20 cellular contexts compared by ENCODE assay signal in genomic region chr21:22728091-22728490, GRCh38.
DNase-seq lines count a peak whose midpoint lies in the region; ATAC-seq, FAIRE-seq and TF ChIP-seq lines count a peak whose summit lies in the region.
"Had no signal": no experiment of that assay in that cellular context is flagged by ENCODE, and none has a peak within 500 bp of the region (broad histone marks: within the 10 kb centered on the region; RNA-seq: fewer than 3 reads in every experiment).

No MANE protein-coding gene starts in this region.

- TF ChIP-seq POLR2A in NB4 (IDR thresholded peaks at IDR 0.05; ENCODE audit: extremely low read depth, insufficient read length) (no peak), K562 (conservative IDR thresholded peaks at IDR 0.05) (no peak), upper lobe of left lung (IDR thresholded peaks at IDR 0.05) (no peak)

- H3K4me2 ChIP-seq in DND-41 (ENCODE audit: insufficient read depth, low read length), result no peak overlapping the region
- no peak overlapping the region for H3K4me2 ChIP-seq in K562 (ENCODE audit: insufficient read depth, low read length)

- BruUV-seq in K562 (replicated peaks; lab: Mats Ljungman, UMichigan), result no TSS peak

- H3K27ac ChIP-seq in DND-41 (ENCODE audit: low read length), result no peak overlapping the region
- no peak overlapping the region for H3K27ac ChIP-seq in K562 (ENCODE audit: extremely low read depth, low read depth, low read length)
- no peak overlapping the region for H3K27ac ChIP-seq in upper lobe of left lung
- H3K27ac ChIP-seq: 22Rv1 had no signal

- DNase-seq in DMS 273 (lab: John Stamatoyannopoulos, UW; ENCODE audit: unreplicated experiment) (peak; percentile 23), DMS 273 treated with DMSO at 0.1 percent for 48 hours (lab: John Stamatoyannopoulos, UW) (no peak), DND-41 (peak; percentile 11), NB4 (ENCODE audit: low read depth) (peak; percentile 7), K562 (ENCODE audit: extremely low read depth in 1 of 4, low spot score in 3 of 4) (no peak), upper lobe of left lung (no peak)
- DNase-seq in stimulated activated CD4-positive, alpha-beta T cell treated with anti-CD3 and anti-CD28 coated beads, Interleukin-4, amount 100 ng/mL, for 4 hours, result no peak
- DNase-seq: CD4-positive, alpha-beta memory T cell; H9; NCI-H1092; NCI-H2107; NCI-H446; NCI-H774; SHP77 treated with DMSO at 0.1 percent for 48 hours; T-helper 1 cell had no signal

- no peaks in the 10 kb centered on the region for H3K9me1 ChIP-seq in K562 (ENCODE audit: control insufficient read depth, insufficient read depth, low read length)

- in situ Hi-C loops in K562 (cut with MboI), result no loop called here

- TF ChIP-seq CTCF in DND-41 (IDR thresholded peaks at IDR 0.05; ENCODE audit: borderline replicate concordance, extremely low read depth, low read length, poor library complexity, severe bottlenecking) (no peak), NB4 (IDR thresholded peaks at IDR 0.05; ENCODE audit: low read depth, low read length) (no peak), K562 (IDR thresholded peaks at IDR 0.05 in 2 of 3, conservative IDR thresholded peaks at IDR 0.05 in 1 of 3; ENCODE audit: insufficient read depth in 2 of 3, low read depth in 1 of 3, low read length in 3 of 3) (no peak), upper lobe of left lung (IDR thresholded peaks at IDR 0.05) (no peak)

- H3K27me3 ChIP-seq in DND-41 (ENCODE audit: insufficient read depth, low read length, poor library complexity), result no peaks in the 10 kb centered on the region
- no peaks in the 10 kb centered on the region for H3K27me3 ChIP-seq in K562 (ENCODE audit: control insufficient read depth in 2 of 2, insufficient read depth in 2 of 2, low read length in 2 of 2)
- H3K27me3 ChIP-seq in upper lobe of left lung, result no peaks in the 10 kb centered on the region

- no peak overlapping the region for H3K4me3 ChIP-seq in DND-41 (ENCODE audit: low read depth in 1 of 2, low read length in 2 of 2)
- no peak overlapping the region for H3K4me3 ChIP-seq in NB4 (ENCODE audit: low read depth, low read length)
- no peak overlapping the region for H3K4me3 ChIP-seq in K562
- no peak overlapping the region for H3K4me3 ChIP-seq in upper lobe of left lung

- CTCF ChIA-PET in K562 (lab: Yijun Ruan, JAX; ENCODE audit: low intra/inter-chr PET ratio), result no interaction called here

- no peaks in the 10 kb centered on the region for H4K20me1 ChIP-seq in DND-41 (ENCODE audit: insufficient read depth, low read length)
- H4K20me1 ChIP-seq in K562 (replicated peaks; ENCODE audit: control insufficient read depth, insufficient read depth, low read length), result no peaks in the 10 kb centered on the region

- intact Hi-C loops in K562 (cut with micrococcal nuclease), result no loop called here

- FAIRE-seq in K562 (lab: Jason Lieb, UNC), result no peak
- FAIRE-seq: GM19239, RCC 7860 had no signal

- TF ChIP-seq EP300 in K562 (IDR thresholded peaks at IDR 0.05; ENCODE audit: low read length) (no peak), upper lobe of left lung (IDR thresholded peaks at IDR 0.05) (no peak)

- ATAC-seq in DND-41 (ENCODE audit: insufficient read depth, low read depth) (no peak), K562 (no peak), GM18907 (IDR thresholded peaks at IDR 0.05; ENCODE audit: unreplicated experiment) (no peak), upper lobe of left lung (ENCODE audit: low FRiP score in 2 of 2) (no peak)
- ATAC-seq: SK-N-SH treated with all-trans-retinoic acid at 6 μM for 48 hours had no signal

- no peak for TF ChIP-seq RAD21 in K562 (CRISPR knock-in tag; conservative IDR thresholded peaks at IDR 0.05 in 1 of 2, IDR thresholded peaks at IDR 0.05 in 1 of 2)

- H2AFZ ChIP-seq in DND-41 (ENCODE audit: low read depth, low read length) (no peak overlapping the region), K562 (ENCODE audit: low read depth, low read length) (no peak overlapping the region)

- no peaks in the 10 kb centered on the region for H3K4me1 ChIP-seq in DND-41 (ENCODE audit: insufficient read depth, low read length)
- no peaks in the 10 kb centered on the region for H3K4me1 ChIP-seq in K562 (replicated peaks in 1 of 2; ENCODE audit: control insufficient read depth in 2 of 2, insufficient read depth in 2 of 2, low read length in 2 of 2)
- no peaks in the 10 kb centered on the region for H3K4me1 ChIP-seq in upper lobe of left lung

- H3K9ac ChIP-seq in DND-41 (ENCODE audit: low read depth, low read length) (no peak overlapping the region), K562 (ENCODE audit: insufficient read depth in 1 of 2, low read depth in 2 of 2, low read length in 2 of 2) (no peak overlapping the region)

- H3K9me3 ChIP-seq in DND-41 (ENCODE audit: insufficient read depth, low read length, severe bottlenecking), result peaks cover 50% of the 10 kb centered on the region
- H3K9me3 ChIP-seq in K562 (replicated peaks; ENCODE audit: control insufficient read depth, insufficient read depth, low read depth, low read length), result no peaks in the 10 kb centered on the region
- peaks cover 0 to 12% (median 1%) of the 10 kb centered on the region in 4 donors for H3K9me3 ChIP-seq in upper lobe of left lung

- POLR2A ChIA-PET in K562 (lab: Yijun Ruan, JAX), result no interaction called here

- WGBS in K562 (ENCODE audit: insufficient coverage, low coverage, missing lambda C conversion rate), result 2% methylated on average over 2 of the region's 2 CpGs
- WGBS in upper lobe of left lung, 2 donors, result 68 to 81% methylated on average over 2 of the region's 2 CpGs

- H3K79me2 ChIP-seq in DND-41 (ENCODE audit: insufficient read depth, low read length), result no peaks in the 10 kb centered on the region
- no peaks in the 10 kb centered on the region for H3K79me2 ChIP-seq in K562 (ENCODE audit: control insufficient read depth, insufficient read depth, low read length)

- H3K36me3 ChIP-seq in DND-41 (ENCODE audit: insufficient read depth, low read length) (no peaks in the 10 kb centered on the region), K562 (ENCODE audit: control insufficient read depth, insufficient read depth, low read length) (no peaks in the 10 kb centered on the region), upper lobe of left lung (no peaks in the 10 kb centered on the region)

TF ChIP-seq in K562, 482 proteins besides CTCF, POLR2A, EP300 and RAD21:
- no peak for TF ChIP-seq POLR3G (IDR thresholded peaks at IDR 0.05; ENCODE audit: extremely low read depth, insufficient read length, insufficient replicate concordance)
- peak; percentile 50 for TF ChIP-seq ZFP36 (IDR thresholded peaks at IDR 0.05; ENCODE audit: low read depth, low read length, partially characterized antibody)
- TF ChIP-seq TFAM (CRISPR knock-in tag; conservative IDR thresholded peaks at IDR 0.05), result no peak
- no peak for TF ChIP-seq EGR1 (conservative IDR thresholded peaks at IDR 0.05)
- no peak for TF ChIP-seq ZNF197 (CRISPR knock-in tag; IDR thresholded peaks at IDR 0.05; ENCODE audit: low read depth)
- no peak for TF ChIP-seq ATF1 (CRISPR knock-in tag; IDR thresholded peaks at IDR 0.05)
- TF ChIP-seq ATF1 (tag; IDR thresholded peaks at IDR 0.05), result no peak

Comparison
In these comparisons a context has a peak if more than half of its experiments do, and no peak if none do; other contexts are left out.
1. DNase-seq: peak in DMS 273 (single experiment), DND-41 (single experiment) and NB4 (single experiment); none in DMS 273 treated with DMSO at 0.1 percent for 48 hours (single experiment), K562 (0 of 4), stimulated activated CD4-positive, alpha-beta T cell treated with anti-CD3 and anti-CD28 coated beads, Interleukin-4, amount 100 ng/mL, for 4 hours (0 of 2) and upper lobe of left lung (0 of 2).